In the genomic region with DNA sequence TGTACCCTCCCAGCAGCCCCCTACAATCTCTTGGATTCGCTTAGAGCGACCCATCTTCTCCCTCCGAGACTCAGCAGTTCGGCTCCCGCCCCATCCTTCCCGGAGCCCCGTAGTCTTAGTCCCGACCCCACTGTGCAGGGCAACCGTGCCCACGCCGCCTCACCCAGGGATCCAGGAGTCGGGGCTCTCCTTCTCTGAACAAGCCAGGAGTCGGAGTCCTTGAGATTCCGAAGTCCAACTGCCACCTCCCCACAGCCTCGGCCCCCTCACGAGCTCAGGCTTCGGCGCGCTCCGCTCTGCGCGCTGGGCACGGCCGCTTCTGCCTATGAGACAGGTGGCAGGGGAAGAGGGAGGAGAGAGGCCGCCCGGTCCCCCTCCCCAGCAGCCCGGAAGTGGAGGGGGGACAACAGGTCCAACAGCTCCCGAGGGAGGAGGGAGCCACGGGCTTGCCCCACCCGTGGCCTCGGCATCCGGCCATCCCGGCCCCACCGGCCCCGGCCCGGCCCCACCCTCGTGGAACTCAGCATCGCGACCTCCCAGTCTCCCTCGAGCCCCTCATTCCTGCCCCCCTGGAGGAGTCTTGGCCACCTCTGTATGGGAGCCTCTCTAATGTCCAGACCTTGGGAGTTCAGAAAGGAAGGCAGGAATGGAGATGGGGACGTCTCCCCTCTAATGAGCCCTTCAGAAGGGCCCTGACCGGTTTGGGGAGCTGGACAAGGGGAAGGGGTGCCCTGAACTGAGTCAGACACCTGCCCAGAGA, we compare ENCODE assay signal across 8 cellular contexts. TPM values are rescaled to one million over a fixed set of nuclear protein-coding genes. Genes with fewer than 3 reads are reported as not detected.
DNase-seq lines count a peak whose midpoint lies in the region; ATAC-seq, FAIRE-seq and TF ChIP-seq lines count a peak whose summit lies in the region.

Gene PHLDB3 (minus strand): TSS at position 321 of the 760 bp plus-strand sequence. CDS start 628 bp downstream, outside the sequence.

- H3K4me2 ChIP-seq in astrocyte (ENCODE audit: low read length) = peak within 1 kb of the TSS; percentile 96

- no peaks in the 10 kb centered on the region for H3K9me3 ChIP-seq in Peyer's patch
- no peaks in the 10 kb centered on the region for H3K9me3 ChIP-seq in astrocyte (ENCODE audit: insufficient read depth, low read depth, low read length)
- no peaks in the 10 kb centered on the region for H3K9me3 ChIP-seq in iPS-20b (ENCODE audit: insufficient read depth, low read depth, low read length)
- H3K9me3 ChIP-seq in spleen = no peaks in the 10 kb centered on the region

- peaks cover 25% of the 10 kb centered on the region for H3K36me3 Mint-ChIP-seq in astrocyte (ENCODE audit: low read depth, unreplicated experiment)

- peak; percentile 9 for ATAC-seq in HG03039 (IDR thresholded peaks at IDR 0.05; ENCODE audit: unreplicated experiment)

- intact Hi-C loops in spleen (cut with DNase I; ENCODE audit: low total_unique reads) = no loop called here

- no peaks in the 10 kb centered on the region for H3K79me2 ChIP-seq in astrocyte (ENCODE audit: insufficient read depth, low read length)

- FAIRE-seq in astrocyte (lab: Jason Lieb, UNC) = no peak

- peaks cover 3% of the 10 kb centered on the region for H4K20me1 ChIP-seq in astrocyte (ENCODE audit: insufficient read depth, low read length)

- peak within 1 kb of the TSS; percentile 97 for H3K4me3 Mint-ChIP-seq in astrocyte (ENCODE audit: unreplicated experiment)

- H3K27me3 ChIP-seq in Peyer's patch (no peaks in the 10 kb centered on the region), astrocyte (ENCODE audit: insufficient read depth, low read length) (no peaks in the 10 kb centered on the region), iPS-20b (ENCODE audit: insufficient read depth, low read length) (peaks cover 38% of the 10 kb centered on the region), spleen (replicated peaks in 1 of 7) (no peaks in the 10 kb centered on the region)

- peak within 1 kb of the TSS; percentile 66 to 72 (median 70) for H3K4me3 ChIP-seq in Peyer's patch
- peak within 1 kb of the TSS; percentile 72 for H3K4me3 ChIP-seq in astrocyte (ENCODE audit: insufficient read depth, low read depth, low read length)
- peak within 1 kb of the TSS; percentile 89 for H3K4me3 ChIP-seq in iPS-20b (ENCODE audit: low read length)
- peak within 1 kb of the TSS; percentile 53 to 90 (median 72) for H3K4me3 ChIP-seq in spleen

- H3K27me3 Mint-ChIP-seq in astrocyte (ENCODE audit: low read depth, unreplicated experiment) = peaks cover 12% of the 10 kb centered on the region

- TF ChIP-seq POLR2A in Peyer's patch (IDR thresholded peaks at IDR 0.05) = no peak
- TF ChIP-seq POLR2A in spleen (IDR thresholded peaks at IDR 0.05) = no peak

- H3K4me1 Mint-ChIP-seq in astrocyte (ENCODE audit: low read depth, unreplicated experiment) = peaks cover 5% of the 10 kb centered on the region

- H3K9me3 Mint-ChIP-seq in astrocyte (ENCODE audit: unreplicated experiment) = no peaks in the 10 kb centered on the region

- 2 to 4% (median 3%) methylated on average over 36 to 42 of the region's 42 CpGs for WGBS in spleen, 5 donors

- DNase-seq in NCI-H2081 (lab: John Stamatoyannopoulos, UW) (peak; percentile 46 to 65), NCI-H2081 treated with DMSO at 0.1 percent for 48 hours (lab: John Stamatoyannopoulos, UW) (no peak), Peyer's patch (peak; percentile 62 to 76 (median 74)), astrocyte (ENCODE audit: low read depth) (no peak), spleen (peak; percentile 90), NCI-H128 (lab: John Stamatoyannopoulos, UW; ENCODE audit: unreplicated experiment) (no peak)

- peak within 1 kb of the TSS; percentile 34 for H3K27ac Mint-ChIP-seq in astrocyte (ENCODE audit: unreplicated experiment)

- H2AFZ ChIP-seq in astrocyte (ENCODE audit: low read depth, low read length) = peak within 1 kb of the TSS; percentile 95

- H3K36me3 ChIP-seq in Peyer's patch (peaks cover 0 to 24% (median 0%) of the 10 kb centered on the region in 3 donors), astrocyte (ENCODE audit: insufficient read depth, low read length) (peaks cover 3% of the 10 kb centered on the region), iPS-20b (ENCODE audit: insufficient read depth, low read depth, low read length) (no peaks in the 10 kb centered on the region), spleen (peaks cover 0 to 49% (median 13%) of the 10 kb centered on the region in 6 donors)

- H3K9ac ChIP-seq in astrocyte (ENCODE audit: low read length) (peak within 1 kb of the TSS; percentile 85), iPS-20b (ENCODE audit: low read depth, low read length) (peak within 1 kb of the TSS; percentile 71)

- H3K4me1 ChIP-seq in Peyer's patch = peaks cover 0 to 29% (median 5%) of the 10 kb centered on the region in 4 donors
- H3K4me1 ChIP-seq in astrocyte (ENCODE audit: insufficient read depth, low read length) = peaks cover 5% of the 10 kb centered on the region
- H3K4me1 ChIP-seq in iPS-20b (ENCODE audit: insufficient read depth, low read length) = no peaks in the 10 kb centered on the region; the same call in 1 of the 2 replicates
- H3K4me1 ChIP-seq in spleen = peaks cover 9 to 45% (median 21%) of the 10 kb centered on the region in 6 donors

- H3K27ac ChIP-seq in Peyer's patch = peak within 1 kb of the TSS; percentile 82 to 88 (median 85)
- H3K27ac ChIP-seq in astrocyte (ENCODE audit: low read depth, low read length) = peak within 1 kb of the TSS; percentile 45
- no peak within 1 kb of the TSS for H3K27ac ChIP-seq in iPS-20b (ENCODE audit: low read length)
- peak within 1 kb of the TSS; percentile 82 to 92 (median 88) for H3K27ac ChIP-seq in spleen

- TF ChIP-seq CTCF in Peyer's patch (IDR thresholded peaks at IDR 0.05) (peak in 2 of 6 experiments; percentile 1 to 20), astrocyte (IDR thresholded peaks at IDR 0.05; ENCODE audit: insufficient read depth, low read depth, low read length) (no peak), spleen (IDR thresholded peaks at IDR 0.05 in 8 of 11, conservative IDR thresholded peaks at IDR 0.05 in 3 of 11) (peak in 1 of 11 experiments; percentile 2)

RNA-seq across cellular contexts. Expression of gene PHLDB3, which starts in this region (rescaled TPM):
- 10 to 100 TPM; 13.0 to 23.4 (median 18.0) TPM for total RNA-seq in Peyer's patch
- 13.4 and 14.0 TPM in 2 replicates for total RNA-seq in astrocyte
- total RNA-seq in spleen = 10 to 100 TPM in 5 of 7 donors, 1 to 10 TPM in 2; 8.0 to 23.0 (median 14.8) TPM
- 10 to 100 TPM; 10.4 to 22.8 (median 17.4) TPM for polyA plus RNA-seq in spleen

Comparison
In these comparisons a context has a peak if more than half of its experiments do, and no peak if none do; other contexts are left out.
1. DNase-seq: peak in NCI-H2081 (2 of 2), Peyer's patch (3 of 3) and spleen (single experiment); none in NCI-H2081 treated with DMSO at 0.1 percent for 48 hours (single experiment), astrocyte (single experiment) and NCI-H128 (single experiment).
2. Peak in every context shown above with its lines, with median percentiles within 50 percentile points of each other: H3K4me3 ChIP-seq.